Comparison of ENCODE assay signal across 17 cellular contexts in genomic region chr18:78627546-78628315, GRCh38.
A peak's percentile ranks its signal among the peaks of the same experiment; 100 is the strongest.
DNase-seq lines count a peak whose midpoint lies in the region; FAIRE-seq and TF ChIP-seq lines count a peak whose summit lies in the region.
"Had no signal": no experiment of that assay in that cellular context is flagged by ENCODE, and none has a peak within 500 bp of the region (broad histone marks: within the 10 kb centered on the region; RNA-seq: fewer than 3 reads in every experiment).

No MANE protein-coding gene starts in this region.

- WGBS in sigmoid colon, 2 donors, result 82 to 83% methylated on average over 20 of the region's 20 CpGs

- TF ChIP-seq POLR2A in sigmoid colon (IDR thresholded peaks at IDR 0.05) (no peak), GM12892 (IDR thresholded peaks at IDR 0.05; ENCODE audit: low read depth, low read length) (no peak)

- no peaks in the 10 kb centered on the region for H3K36me3 ChIP-seq in BLaER1 treated with 17β-estradiol and CSF1 and Interleukin-3, amounts not matched to agents 10 nM and 100 nM
- H3K36me3 ChIP-seq in WERI-Rb-1 (no peaks in the 10 kb centered on the region), sigmoid colon (no peaks in the 10 kb centered on the region)
- H3K36me3 ChIP-seq: BE2C had no signal

- TF ChIP-seq EP300 in sigmoid colon (IDR thresholded peaks at IDR 0.05), result no peak

- FAIRE-seq in GM12892 (lab: Jason Lieb, UNC), result no peak
- FAIRE-seq: A204.1, GM19239, H1 had no signal

- H3K4me1 ChIP-seq in BLaER1 treated with 17β-estradiol and CSF1 and Interleukin-3, amounts not matched to agents 10 nM and 100 nM, result peaks cover 37 to 70% (median 63%) of the 10 kb centered on the region in 10 experiments
- no peaks in the 10 kb centered on the region for H3K4me1 ChIP-seq in sigmoid colon
- H3K4me1 ChIP-seq: BE2C had no signal

- H3K9me3 ChIP-seq in BLaER1 treated with 17β-estradiol and CSF1 and Interleukin-3, amounts not matched to agents 10 nM and 100 nM (replicated peaks in 1 of 11), result no peaks in the 10 kb centered on the region; a peak in 1 of 22 replicates
- H3K9me3 ChIP-seq in WERI-Rb-1 (ENCODE audit: severe bottlenecking) (peaks cover 4% of the 10 kb centered on the region), sigmoid colon (peaks cover 0 to 4% (median 0%) of the 10 kb centered on the region in 4 donors)
- H3K9me3 ChIP-seq: BE2C had no signal

- H3K27ac ChIP-seq in BLaER1 treated with 17β-estradiol and CSF1 and Interleukin-3, amounts not matched to agents 10 nM and 100 nM, result peak overlapping the region in 5 of 11 experiments; percentile 5 to 23 (median 8); a peak in 2 of 22 replicates
- H3K27ac ChIP-seq in WERI-Rb-1 (no peak overlapping the region), sigmoid colon (no peak overlapping the region)

- in situ Hi-C loops in GM13976 (cut with MboI; ENCODE audit: low sequenced_read_pairs, unreplicated experiment), result no loop called here

- no peaks in the 10 kb centered on the region for H4K20me1 ChIP-seq in BLaER1 treated with 17β-estradiol and CSF1 and Interleukin-3, amounts not matched to agents 10 nM and 100 nM

- H3K9ac ChIP-seq in BLaER1 treated with 17β-estradiol and CSF1 and Interleukin-3, amounts not matched to agents 10 nM and 100 nM, result peak overlapping the region in 3 of 11 experiments; percentile 15 to 35 (median 21); a peak in 3 of 22 replicates

- no peak overlapping the region for H3K4me3 ChIP-seq in BLaER1 treated with 17β-estradiol and CSF1 and Interleukin-3, amounts not matched to agents 10 nM and 100 nM
- H3K4me3 ChIP-seq in WERI-Rb-1 (ENCODE audit: low read depth, low read length) (no peak overlapping the region), sigmoid colon (no peak overlapping the region)

- peak; percentile 5 for DNase-seq in WERI-Rb-1
- peak; percentile 65 for DNase-seq in left kidney (ENCODE audit: low read depth, low spot score)
- peak; percentile 43 for DNase-seq in sigmoid colon
- no peak for DNase-seq in GM12892 (ENCODE audit: insufficient read length)
- DNase-seq in NCI-H526 treated with DMSO at 0.1 percent for 48 hours (lab: John Stamatoyannopoulos, UW), result no peak
- no peak for DNase-seq in GM13976 (ENCODE audit: low spot score)
- DNase-seq: ACHN; BE2C; CD4-positive, alpha-beta memory T cell; DMS153; DMS79; GDM1; H9 had no signal

- peaks cover 0 to 19% (median 0%) of the 10 kb centered on the region in 11 experiments; a peak in 1 of 22 replicates for H3K27me3 ChIP-seq in BLaER1 treated with 17β-estradiol and CSF1 and Interleukin-3, amounts not matched to agents 10 nM and 100 nM
- H3K27me3 ChIP-seq in WERI-Rb-1 (ENCODE audit: insufficient read depth, low read depth, severe bottlenecking) (no peaks in the 10 kb centered on the region), sigmoid colon (peaks cover 0 to 35% (median 0%) of the 10 kb centered on the region in 3 donors)

- intact Hi-C loops in sigmoid colon (cut with DNase I), result no loop called here

- H3K4me2 ChIP-seq in BLaER1 treated with 17β-estradiol and CSF1 and Interleukin-3, amounts not matched to agents 10 nM and 100 nM, result peak overlapping the region in 9 of 11 experiments; percentile 20 to 93 (median 72); a peak in 18 of 22 replicates

- no peak for TF ChIP-seq CTCF in WERI-Rb-1 (IDR thresholded peaks at IDR 0.05; ENCODE audit: low read depth, low read length)
- no peak for TF ChIP-seq CTCF in sigmoid colon (IDR thresholded peaks at IDR 0.05)
- no peak for TF ChIP-seq CTCF in GM13976 (IDR thresholded peaks at IDR 0.05; ENCODE audit: borderline replicate concordance, control extremely low read depth, extremely low read depth, insufficient read depth, missing control alignments)

Comparison
In these comparisons a context has a peak if more than half of its experiments do, and no peak if none do; other contexts are left out.
1. DNase-seq: peak in WERI-Rb-1 (single experiment), left kidney (single experiment) and sigmoid colon (single experiment); none in GM12892 (single experiment), NCI-H526 treated with DMSO at 0.1 percent for 48 hours (single experiment) and GM13976 (single experiment).